ENCODE assay signal across 17 cellular contexts in the genomic region with DNA sequence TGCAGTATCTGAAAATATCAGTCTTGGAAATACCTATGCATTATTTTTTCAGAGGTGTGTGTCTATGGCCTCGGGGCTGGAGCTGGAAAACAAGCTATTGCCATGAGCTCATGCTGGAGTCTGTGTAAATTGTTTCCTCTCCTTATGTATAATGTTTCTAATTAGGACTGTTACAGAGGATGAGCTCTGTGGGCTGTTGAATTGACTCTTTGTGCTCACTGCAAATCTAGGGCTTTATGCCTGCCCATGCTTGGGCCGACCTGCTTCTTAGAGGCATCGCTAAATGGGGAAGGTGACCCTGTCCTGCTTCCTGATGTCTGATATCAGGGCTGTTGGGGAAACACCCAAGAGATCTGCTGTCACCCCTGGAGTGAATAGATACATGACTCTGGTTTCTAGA.
"Had no signal": no experiment of that assay in that cellular context is flagged by ENCODE, and none has a peak within 500 bp of the region (broad histone marks: within the 10 kb centered on the region; RNA-seq: fewer than 3 reads in every experiment).

No MANE protein-coding gene starts in this region.

- H3K36me3 Mint-ChIP-seq: natural killer cell treated with Interleukin-12 subunit alpha and Interleukin-12 subunit beta and Interleukin-15 and Interleukin-18, amount 100 ng/mL, for 72 hours had no signal

- DNase-seq: activated CD4-positive, alpha-beta T cell treated with anti-CD3 and anti-CD28 coated beads, Interleukin-2, amount 50 U/mL, for 1 hour; activated CD4-positive, CD25-positive, alpha-beta regulatory T cell; activated naive CD4-positive, alpha-beta T cell treated with anti-CD3 and anti-CD28 coated beads, Interleukin-2, amount 10 ng/mL, durations not matched to agents 7 days and 5 days; adrenal gland; body of pancreas; cerebellar nuclear complex; esophagus squamous epithelium; foreskin keratinocyte; heart left ventricle; mammary epithelial cell; stimulated activated CD4-positive, alpha-beta T cell treated with anti-CD3 and anti-CD28 coated beads, Interleukin-2, amount 100 ng/mL, for 48 hours; stimulated activated naive CD4-positive, alpha-beta T cell treated with Interleukin-2 at 50 U/mL for 16 hours had no signal

- H3K9me3 ChIP-seq: adrenal gland, body of pancreas, esophagus squamous epithelium, thoracic aorta, vagina had no signal

- H3K9me3 Mint-ChIP-seq: natural killer cell treated with Interleukin-12 subunit alpha and Interleukin-12 subunit beta and Interleukin-15 and Interleukin-18, amount 100 ng/mL, for 72 hours had no signal

- H3K4me3 Mint-ChIP-seq: activated naive CD4-positive, alpha-beta T cell treated with anti-CD3 and anti-CD28 coated beads, Interleukin-2, amount 10 ng/mL, durations not matched to agents 7 days and 5 days; natural killer cell treated with Interleukin-12 subunit alpha and Interleukin-12 subunit beta and Interleukin-15 and Interleukin-18, amount 100 ng/mL, for 72 hours; T-helper 1 cell treated with Interleukin-12 subunit alpha and Interleukin-12 subunit beta and Interleukin-4 antibody, amounts not matched to agents 30 μg/mL and 1 μg/mL, for 36 hours had no signal

- H3K27ac Mint-ChIP-seq: activated naive CD4-positive, alpha-beta T cell treated with anti-CD3 and anti-CD28 coated beads, Interleukin-2, amount 10 ng/mL, durations not matched to agents 7 days and 5 days; activated T-helper 2 cell treated with anti-CD3 and anti-CD28 coated beads, Interferon-gamma antibody, Interleukin-2, Interleukin-4, amounts not matched to agents 10 μg/mL and 5 μg/mL and 100 μg/mL, durations not matched to agents 14 hours and 24 hours and 36 hours; natural killer cell treated with Interleukin-12 subunit alpha and Interleukin-12 subunit beta and Interleukin-15 and Interleukin-18, amount 100 ng/mL, for 72 hours; T-helper 1 cell treated with Interleukin-12 subunit alpha and Interleukin-12 subunit beta and Interleukin-4 antibody, amounts not matched to agents 30 μg/mL and 1 μg/mL, for 36 hours had no signal

- H3K27me3 ChIP-seq: adrenal gland, body of pancreas, esophagus squamous epithelium, foreskin keratinocyte, heart left ventricle, vagina had no signal

- H3K4me1 ChIP-seq: adrenal gland, body of pancreas, esophagus squamous epithelium, foreskin keratinocyte, heart left ventricle, vagina had no signal

- H3K4me3 ChIP-seq: adrenal gland, body of pancreas, esophagus squamous epithelium, heart left ventricle, thoracic aorta, vagina had no signal

- H3K36me3 ChIP-seq: adrenal gland, esophagus squamous epithelium, heart left ventricle, thoracic aorta, vagina had no signal

- H3K27ac ChIP-seq: adrenal gland, body of pancreas, esophagus squamous epithelium, foreskin keratinocyte, heart left ventricle, thoracic aorta, vagina had no signal
